ENCODE assay signal across 2 cellular contexts in genomic region chr13:71879129-71879535, GRCh38.
A peak's percentile ranks its signal among the peaks of the same experiment; 100 is the strongest.
TF ChIP-seq lines count a peak whose summit lies in the region.

No MANE protein-coding gene starts in this region.

TF ChIP-seq in K562, 482 proteins besides CTCF, POLR2A, EP300 and RAD21:
- TF ChIP-seq FOXO4 (CRISPR knock-in tag; IDR thresholded peaks at IDR 0.05), result no peak
- peak; percentile 52 for TF ChIP-seq HMBOX1 (IDR thresholded peaks at IDR 0.05)
- TF ChIP-seq TCF7 (IDR thresholded peaks at IDR 0.05; ENCODE audit: borderline replicate concordance), result no peak

TF ChIP-seq in HepG2, 621 proteins besides CTCF, POLR2A, EP300 and RAD21:
- TF ChIP-seq TAF15 (IDR thresholded peaks at IDR 0.05; ENCODE audit: low read depth, low read length, poor library complexity, severe bottlenecking) (no peak), STAG1 (CRISPR knock-in tag; IDR thresholded peaks at IDR 0.05) (peak; percentile 63), ZBTB4 (CRISPR knock-in tag; IDR thresholded peaks at IDR 0.05; ENCODE audit: borderline replicate concordance) (no peak), ZBTB8A (CRISPR knock-in tag; IDR thresholded peaks at IDR 0.05; ENCODE audit: borderline replicate concordance, low read depth) (no peak), IRX3 (CRISPR knock-in tag; IDR thresholded peaks at IDR 0.05; ENCODE audit: borderline replicate concordance, low read depth) (no peak), SRY (CRISPR knock-in tag; IDR thresholded peaks at IDR 0.05) (no peak), MED13 (CRISPR knock-in tag; IDR thresholded peaks at IDR 0.05) (no peak), ZFP90 (CRISPR knock-in tag; IDR thresholded peaks at IDR 0.05; ENCODE audit: borderline replicate concordance) (no peak), SMC3 (IDR thresholded peaks at IDR 0.05; ENCODE audit: low read length) (peak; percentile 60)
